1 cellular context compared by ENCODE assay signal in genomic region chr10:86755740-86756510, GRCh38.
A peak's percentile ranks its signal among the peaks of the same experiment; 100 is the strongest.
TF ChIP-seq lines count a peak whose summit lies in the region.

No MANE protein-coding gene starts in this region.

TF ChIP-seq in K562, 482 proteins besides CTCF, POLR2A, EP300 and RAD21 (continued from another document and continues in another):
- peak; percentile 96 for TF ChIP-seq PRDM10 (IDR thresholded peaks at IDR 0.05; ENCODE audit: partially characterized antibody)
- peak; percentile 64; the same call in 1 of the 2 replicates for TF ChIP-seq EP400 (IDR thresholded peaks at IDR 0.05)
- no peak for TF ChIP-seq CBX5 (IDR thresholded peaks at IDR 0.05; ENCODE audit: borderline replicate concordance, low read depth)
- no peak for TF ChIP-seq SPI1 (IDR thresholded peaks at IDR 0.05; ENCODE audit: borderline replicate concordance, low read depth, low read length)
- peak; percentile 65; the same call in 1 of the 2 replicates for TF ChIP-seq KAT7 (CRISPR knock-in tag; IDR thresholded peaks at IDR 0.05; ENCODE audit: borderline replicate concordance)
- TF ChIP-seq NCOA1 (IDR thresholded peaks at IDR 0.05; ENCODE audit: low read depth) = no peak
- no peak for TF ChIP-seq KLF13 (tag; IDR thresholded peaks at IDR 0.05; ENCODE audit: borderline replicate concordance, low read depth)
- TF ChIP-seq ZNF224 (CRISPR knock-in tag; IDR thresholded peaks at IDR 0.05) = no peak
- TF ChIP-seq ZNF253 (CRISPR knock-in tag; conservative IDR thresholded peaks at IDR 0.05) = no peak
- peak; percentile 66 for TF ChIP-seq L3MBTL2 (IDR thresholded peaks at IDR 0.05)
- TF ChIP-seq THAP12 (CRISPR knock-in tag; IDR thresholded peaks at IDR 0.05) = 0 out of 2 replicates have a peak, but pooled peaks have one; percentile 9
- TF ChIP-seq XRCC5 (IDR thresholded peaks at IDR 0.05; ENCODE audit: low read depth, low read length) = 0 out of 2 replicates have a peak, but pooled peaks have one; percentile 31
- TF ChIP-seq TEAD2 (tag; IDR thresholded peaks at IDR 0.05) = peak; percentile 77; the same call in 1 of the 2 replicates
- TF ChIP-seq ATF7 (IDR thresholded peaks at IDR 0.05) = peak; percentile 88
- TF ChIP-seq NR2C1 (IDR thresholded peaks at IDR 0.05) = no peak
- TF ChIP-seq NR2C1 (tag; IDR thresholded peaks at IDR 0.05) = peak; percentile 47; the same call in 1 of the 2 replicates
- TF ChIP-seq DACH1 (IDR thresholded peaks at IDR 0.05; ENCODE audit: partially characterized antibody) = peak; percentile 21
- TF ChIP-seq BRD4 (IDR thresholded peaks at IDR 0.05) = no peak
- no peak for TF ChIP-seq KAT8 (IDR thresholded peaks at IDR 0.05; ENCODE audit: low read depth)
- TF ChIP-seq SOX6 (IDR thresholded peaks at IDR 0.05) = no peak
- TF ChIP-seq CREB1 (IDR thresholded peaks at IDR 0.05) = no peak
- peak; percentile 31; the same call in 1 of the 2 replicates for TF ChIP-seq CREB1 (CRISPR knock-in tag; IDR thresholded peaks at IDR 0.05)
- no peak for TF ChIP-seq ZBTB34 (CRISPR knock-in tag; IDR thresholded peaks at IDR 0.05)
- TF ChIP-seq TSC22D4 (tag; IDR thresholded peaks at IDR 0.05) = no peak
- TF ChIP-seq CTBP1 (IDR thresholded peaks at IDR 0.05; ENCODE audit: borderline replicate concordance) = peak; percentile 43
- TF ChIP-seq MLLT1 (IDR thresholded peaks at IDR 0.05) = no peak
- TF ChIP-seq ZNF445 (CRISPR knock-in tag; IDR thresholded peaks at IDR 0.05; ENCODE audit: low read depth) = no peak
- no peak for TF ChIP-seq MCM2 (IDR thresholded peaks at IDR 0.05; ENCODE audit: low read depth)
- 0 out of 2 replicates have a peak, but pooled peaks have one; percentile 27 for TF ChIP-seq TARDBP (IDR thresholded peaks at IDR 0.05)
- TF ChIP-seq MITF (IDR thresholded peaks at IDR 0.05) = 0 out of 2 replicates have a peak, but pooled peaks have one; percentile 18
- no peak for TF ChIP-seq ZMIZ1 (IDR thresholded peaks at IDR 0.05; ENCODE audit: low read depth in 2 of 2, low read length in 2 of 2)
- TF ChIP-seq KLF10 (CRISPR knock-in tag; IDR thresholded peaks at IDR 0.05) = no peak
- no peak for TF ChIP-seq BRF1 (IDR thresholded peaks at IDR 0.05; ENCODE audit: borderline replicate concordance, extremely low read depth, insufficient read length)
- peak; percentile 53; the same call in 1 of the 2 replicates for TF ChIP-seq CBX1 (IDR thresholded peaks at IDR 0.05; ENCODE audit: low read depth)
- TF ChIP-seq KLF1 (tag; IDR thresholded peaks at IDR 0.05) = 0 out of 2 replicates have a peak, but pooled peaks have one; percentile 33
- no peak for TF ChIP-seq ETS2 (tag; IDR thresholded peaks at IDR 0.05; ENCODE audit: borderline replicate concordance, poor library complexity, severe bottlenecking)
- TF ChIP-seq FOXP1 (CRISPR knock-in tag; IDR thresholded peaks at IDR 0.05) = peak; percentile 20; the same call in 1 of the 2 replicates
- no peak for TF ChIP-seq HOXB6 (CRISPR knock-in tag; IDR thresholded peaks at IDR 0.05; ENCODE audit: borderline replicate concordance)
- TF ChIP-seq ZSCAN29 (IDR thresholded peaks at IDR 0.05) = no peak
- TF ChIP-seq SMAD4 (CRISPR knock-in tag; conservative IDR thresholded peaks at IDR 0.05) = peak; percentile 86
- no peak for TF ChIP-seq MIER1 (IDR thresholded peaks at IDR 0.05; ENCODE audit: low read depth)
- no peak for TF ChIP-seq CCAR2 (IDR thresholded peaks at IDR 0.05; ENCODE audit: low read depth, low read length)
- peak; percentile 56 for TF ChIP-seq POLR2H (tag; IDR thresholded peaks at IDR 0.05; ENCODE audit: low read depth)
- TF ChIP-seq TFAM (CRISPR knock-in tag; conservative IDR thresholded peaks at IDR 0.05) = no peak
- TF ChIP-seq ZNF668 (CRISPR knock-in tag; IDR thresholded peaks at IDR 0.05) = no peak
- TF ChIP-seq VEZF1 (CRISPR knock-in tag; IDR thresholded peaks at IDR 0.05) = no peak
- no peak for TF ChIP-seq ETV5 (CRISPR knock-in tag; IDR thresholded peaks at IDR 0.05; ENCODE audit: low read depth)
- no peak for TF ChIP-seq BRF2 (IDR thresholded peaks at IDR 0.05; ENCODE audit: borderline replicate concordance, insufficient read depth, insufficient read length)
- 0 out of 2 replicates have a peak, but pooled peaks have one; percentile 20 for TF ChIP-seq ARID1B (IDR thresholded peaks at IDR 0.05)
- TF ChIP-seq DEAF1 (CRISPR knock-in tag; IDR thresholded peaks at IDR 0.05) = peak; percentile 96
- peak; percentile 83 for TF ChIP-seq CXXC5 (CRISPR knock-in tag; IDR thresholded peaks at IDR 0.05)
- TF ChIP-seq ZFX (CRISPR knock-in tag; IDR thresholded peaks at IDR 0.05) = peak; percentile 90
